ENCODE assay signal across 1 cellular context in the genomic region with DNA sequence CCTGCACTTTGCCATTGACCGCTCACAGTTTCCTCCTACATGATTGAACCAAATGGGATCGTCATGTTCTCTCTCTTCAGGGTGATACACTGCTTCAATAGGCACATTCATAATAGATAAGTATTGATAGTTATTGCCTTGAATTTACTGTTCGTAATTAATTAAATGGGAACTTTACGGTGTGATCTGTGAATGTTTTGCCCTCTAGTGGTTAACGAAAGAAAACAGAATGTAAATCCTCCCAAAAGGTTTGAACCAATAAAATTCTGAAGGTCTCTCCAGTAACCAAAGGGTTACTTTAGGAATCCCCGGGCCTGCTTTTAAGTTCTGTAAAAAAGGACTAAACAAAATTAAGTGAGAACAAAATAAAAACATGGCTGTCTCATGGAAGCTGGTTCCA.
TF ChIP-seq lines count a peak whose summit lies in the region.

No MANE protein-coding gene starts in this region.

TF ChIP-seq in SK-N-SH, 30 proteins besides CTCF, POLR2A, EP300 and RAD21 (continued from another document):
- TF ChIP-seq, protein P1, sequence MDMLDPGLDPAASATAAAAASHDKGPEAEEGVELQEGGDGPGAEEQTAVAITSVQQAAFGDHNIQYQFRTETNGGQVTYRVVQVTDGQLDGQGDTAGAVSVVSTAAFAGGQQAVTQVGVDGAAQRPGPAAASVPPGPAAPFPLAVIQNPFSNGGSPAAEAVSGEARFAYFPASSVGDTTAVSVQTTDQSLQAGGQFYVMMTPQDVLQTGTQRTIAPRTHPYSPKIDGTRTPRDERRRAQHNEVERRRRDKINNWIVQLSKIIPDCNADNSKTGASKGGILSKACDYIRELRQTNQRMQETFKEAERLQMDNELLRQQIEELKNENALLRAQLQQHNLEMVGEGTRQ (IDR thresholded peaks at IDR 0.05; ENCODE audit: borderline replicate concordance, low read depth, low read length) = no peak
- no peak for TF ChIP-seq RXRA (IDR thresholded peaks at IDR 0.05; ENCODE audit: borderline replicate concordance, low read depth)
- no peak for TF ChIP-seq SMC3 (IDR thresholded peaks at IDR 0.05; ENCODE audit: low read depth, low read length)
- no peak for TF ChIP-seq TCF12 (IDR thresholded peaks at IDR 0.05)
- no peak for TF ChIP-seq MAX (IDR thresholded peaks at IDR 0.05; ENCODE audit: low read depth)
